Comparison of ENCODE assay signal across 20 cellular contexts in genomic region chr20:13068336-13068735, GRCh38.
"Had no signal": no experiment of that assay in that cellular context is flagged by ENCODE, and none has a peak within 500 bp of the region (broad histone marks: within the 10 kb centered on the region; RNA-seq: fewer than 3 reads in every experiment).

No MANE protein-coding gene starts in this region.

- DNase-seq: activated CD4-positive, alpha-beta T cell treated with anti-CD3 and anti-CD28 coated beads, Interleukin-2, amount 50 U/mL, for 4 hours; activated CD8-positive, alpha-beta memory T cell treated with anti-CD3 and anti-CD28 coated beads, Interleukin-2, amount 50 U/mL, for 48 hours; activated naive CD4-positive, alpha-beta T cell treated with anti-CD3 and anti-CD28 coated beads, Interleukin-2, amount 10 ng/mL, durations not matched to agents 7 days and 5 days; activated T-cell treated with anti-CD3 and anti-CD28 coated beads, Interleukin-2, amount 50 U/mL, for 4 hours; amygdala; cerebellar nuclear complex; cortex of kidney; erythroblast; foreskin melanocyte; immature natural killer cell; kidney glomerular epithelial cell; mesendoderm; natural killer cell; psoas muscle; right cardiac atrium; stimulated activated CD4-positive, alpha-beta T cell treated with anti-CD3 and anti-CD28 coated beads, Interleukin-12 subunit alpha, Interleukin-12 subunit beta, amount 100 ng/mL, for 4 hours; substantia nigra; T1000; thyroid gland had no signal

- H3K9me3 ChIP-seq: thyroid gland had no signal

- H3K27ac ChIP-seq: psoas muscle, thyroid gland had no signal

- H3K27me3 ChIP-seq: thyroid gland had no signal

- H3K4me1 ChIP-seq: psoas muscle, thyroid gland had no signal

- H3K4me3 ChIP-seq: psoas muscle, thyroid gland had no signal

- ATAC-seq: activated T-cell treated with anti-CD3 and anti-CD28 coated beads, Interleukin-2, amount 50 U/mL, for 4 hours; natural killer cell; psoas muscle; right cardiac atrium; WTC11 had no signal
